Comparison of ENCODE assay signal across 33 cellular contexts in the genomic region with DNA sequence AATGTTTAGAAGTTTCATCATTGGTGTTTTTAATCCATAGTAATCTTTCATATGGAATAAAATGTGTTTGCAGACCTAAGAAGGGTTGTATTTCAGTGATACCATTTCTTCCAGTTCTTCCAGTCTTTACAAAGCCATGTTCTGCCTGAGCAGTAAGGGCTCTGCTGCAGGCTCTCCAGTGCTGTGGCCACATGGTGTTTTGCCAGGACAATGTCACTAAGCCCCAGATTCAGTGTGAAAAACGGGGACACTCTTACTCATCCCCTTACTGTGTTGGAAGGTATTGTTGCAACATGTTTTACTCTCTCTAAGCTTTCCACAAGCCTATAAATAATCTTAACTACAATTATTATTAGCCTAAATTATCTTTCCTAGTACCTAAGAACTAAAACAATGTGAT.
"Had no signal": no experiment of that assay in that cellular context is flagged by ENCODE, and none has a peak within 500 bp of the region (broad histone marks: within the 10 kb centered on the region; RNA-seq: fewer than 3 reads in every experiment).

No MANE protein-coding gene starts in this region.

- ATAC-seq: activated CD8-positive, alpha-beta memory T cell treated with anti-CD3 and anti-CD28 coated beads, Interleukin-2, amount 10 ng/mL, durations not matched to agents 7 days and 5 days; activated naive CD8-positive, alpha-beta T cell treated with anti-CD3 and anti-CD28 coated beads, Interleukin-2, amount 50 U/mL, for 24 hours; K562; PC-3 had no signal

- H3K4me2 ChIP-seq: SK-N-SH had no signal

- H3K9me3 Mint-ChIP-seq: activated B cell treated with CpG ODN at 0.5 μM for 24 hours; T-helper 1 cell treated with Interleukin-12 subunit alpha and Interleukin-12 subunit beta and Interleukin-4 antibody, amounts not matched to agents 30 μg/mL and 1 μg/mL, for 36 hours had no signal

- DNase-seq: activated B cell treated with CpG ODN at 0.5 μM for 24 hours; activated CD4-positive, alpha-beta memory T cell treated with anti-CD3 and anti-CD28 coated beads, Interleukin-2, amount 10 ng/mL, durations not matched to agents 7 days and 5 days; activated CD4-positive, alpha-beta T cell treated with anti-CD3 and anti-CD28 coated beads for 48 hours; activated CD4-positive, CD25-positive, alpha-beta regulatory T cell treated with anti-CD3 and anti-CD28 coated beads, Interleukin-2, amount 50 U/mL, for 72 hours; activated CD8-positive, alpha-beta memory T cell treated with anti-CD3 and anti-CD28 coated beads for 24 hours; activated CD8-positive, alpha-beta memory T cell treated with anti-CD3 and anti-CD28 coated beads, Interleukin-2, amount 10 ng/mL, durations not matched to agents 7 days and 5 days; activated CD8-positive, alpha-beta memory T cell treated with anti-CD3 and anti-CD28 coated beads, Interleukin-2, amount 50 U/mL, for 48 hours; activated effector memory CD4-positive, alpha-beta T cell treated with Interleukin-2 at 50 U/mL for 16 hours; activated naive CD4-positive, alpha-beta T cell treated with anti-CD3 and anti-CD28 coated beads, Interleukin-2, amount 10 ng/mL, durations not matched to agents 7 days and 5 days; activated naive CD8-positive, alpha-beta T cell treated with anti-CD3 and anti-CD28 coated beads, Interleukin-2, amount 50 U/mL, for 24 hours; activated T-cell treated with anti-CD3 and anti-CD28 coated beads, Interleukin-2, amount 50 U/mL, for 48 hours; amniotic stem cell; aorta; colonic mucosa; NCI-H1092 treated with DMSO at 0.1 percent for 48 hours; NCI-H1694; NCI-H1930; NCI-H2081 treated with DMSO at 0.1 percent for 48 hours; NCI-H345; NCI-H524 treated with DMSO at 0.1 percent for 48 hours; PC-3; Peyer's patch; RPMI8226; SHP77 treated with DMSO at 0.1 percent for 48 hours; SK-N-SH had no signal

- H3K9me3 ChIP-seq: colonic mucosa, Peyer's patch, SJSA1, SK-N-SH had no signal

- H3K4me3 ChIP-seq: cardiac muscle cell, colonic mucosa, K562, Peyer's patch, SJSA1 had no signal

- H3K27ac Mint-ChIP-seq: activated B cell treated with CpG ODN at 0.5 μM for 24 hours; activated CD4-positive, alpha-beta memory T cell treated with anti-CD3 and anti-CD28 coated beads, Interleukin-2, amount 10 ng/mL, durations not matched to agents 7 days and 5 days; activated CD8-positive, alpha-beta memory T cell treated with anti-CD3 and anti-CD28 coated beads, Interleukin-2, amount 10 ng/mL, durations not matched to agents 7 days and 5 days; activated naive CD4-positive, alpha-beta T cell treated with anti-CD3 and anti-CD28 coated beads, Interleukin-2, amount 10 ng/mL, durations not matched to agents 7 days and 5 days; activated naive CD8-positive, alpha-beta T cell; activated naive CD8-positive, alpha-beta T cell treated with anti-CD3 and anti-CD28 coated beads, Interleukin-2, amount 50 U/mL, for 24 hours; T-helper 1 cell treated with Interleukin-12 subunit alpha and Interleukin-12 subunit beta and Interleukin-4 antibody, amounts not matched to agents 30 μg/mL and 1 μg/mL, for 36 hours; T-helper 2 cell treated with Interferon-gamma antibody and Interleukin-4, amounts not matched to agents 5 μg/mL and 100 μg/mL, for 36 hours had no signal

- H3K4me3 Mint-ChIP-seq: activated B cell treated with CpG ODN at 0.5 μM for 24 hours; activated CD4-positive, alpha-beta memory T cell treated with anti-CD3 and anti-CD28 coated beads, Interleukin-2, amount 10 ng/mL, durations not matched to agents 7 days and 5 days; activated CD8-positive, alpha-beta memory T cell treated with anti-CD3 and anti-CD28 coated beads, Interleukin-2, amount 10 ng/mL, durations not matched to agents 7 days and 5 days; activated naive CD4-positive, alpha-beta T cell treated with anti-CD3 and anti-CD28 coated beads, Interleukin-2, amount 10 ng/mL, durations not matched to agents 7 days and 5 days; activated naive CD8-positive, alpha-beta T cell; activated naive CD8-positive, alpha-beta T cell treated with anti-CD3 and anti-CD28 coated beads, Interleukin-2, amount 50 U/mL, for 24 hours; central memory CD8-positive, alpha-beta T cell; T-helper 1 cell treated with Interleukin-12 subunit alpha and Interleukin-12 subunit beta and Interleukin-4 antibody, amounts not matched to agents 30 μg/mL and 1 μg/mL, for 36 hours; T-helper 2 cell treated with Interferon-gamma antibody and Interleukin-4, amounts not matched to agents 5 μg/mL and 100 μg/mL, for 36 hours had no signal

- H3K27me3 ChIP-seq: cardiac muscle cell, colonic mucosa, Peyer's patch, SJSA1 had no signal

- FAIRE-seq: K562, TTC549 had no signal

- H3K27ac ChIP-seq: cardiac muscle cell, colonic mucosa, Peyer's patch, SJSA1 had no signal

- H3K4me1 Mint-ChIP-seq: activated B cell treated with CpG ODN at 0.5 μM for 24 hours; activated CD4-positive, alpha-beta memory T cell treated with anti-CD3 and anti-CD28 coated beads, Interleukin-2, amount 10 ng/mL, durations not matched to agents 7 days and 5 days; activated CD8-positive, alpha-beta memory T cell treated with anti-CD3 and anti-CD28 coated beads, Interleukin-2, amount 10 ng/mL, durations not matched to agents 7 days and 5 days; activated naive CD4-positive, alpha-beta T cell treated with anti-CD3 and anti-CD28 coated beads, Interleukin-2, amount 10 ng/mL, durations not matched to agents 7 days and 5 days; activated naive CD8-positive, alpha-beta T cell treated with anti-CD3 and anti-CD28 coated beads, Interleukin-2, amount 50 U/mL, for 24 hours; central memory CD8-positive, alpha-beta T cell had no signal

- H3K36me3 ChIP-seq: cardiac muscle cell, colonic mucosa, Peyer's patch, SJSA1 had no signal

- H3K27me3 Mint-ChIP-seq: activated B cell treated with CpG ODN at 0.5 μM for 24 hours; activated CD4-positive, alpha-beta memory T cell treated with anti-CD3 and anti-CD28 coated beads, Interleukin-2, amount 10 ng/mL, durations not matched to agents 7 days and 5 days; activated CD8-positive, alpha-beta memory T cell treated with anti-CD3 and anti-CD28 coated beads, Interleukin-2, amount 10 ng/mL, durations not matched to agents 7 days and 5 days; activated naive CD4-positive, alpha-beta T cell treated with anti-CD3 and anti-CD28 coated beads, Interleukin-2, amount 10 ng/mL, durations not matched to agents 7 days and 5 days; activated naive CD8-positive, alpha-beta T cell; activated naive CD8-positive, alpha-beta T cell treated with anti-CD3 and anti-CD28 coated beads, Interleukin-2, amount 50 U/mL, for 24 hours; central memory CD8-positive, alpha-beta T cell had no signal

- H3K36me3 Mint-ChIP-seq: activated CD8-positive, alpha-beta memory T cell treated with anti-CD3 and anti-CD28 coated beads, Interleukin-2, amount 10 ng/mL, durations not matched to agents 7 days and 5 days; activated naive CD4-positive, alpha-beta T cell treated with anti-CD3 and anti-CD28 coated beads, Interleukin-2, amount 10 ng/mL, durations not matched to agents 7 days and 5 days; activated naive CD8-positive, alpha-beta T cell had no signal

- H3K9ac ChIP-seq: SK-N-SH had no signal

- H3K4me1 ChIP-seq: colonic mucosa, Peyer's patch, SJSA1 had no signal
